In genomic region chr1:45535988-45536766, GRCh38 we compare ENCODE assay signal across 1 cellular context.
TF ChIP-seq lines count a peak whose summit lies in the region.

No MANE protein-coding gene starts in this region.

TF ChIP-seq in HepG2, 621 proteins besides CTCF, POLR2A, EP300 and RAD21:
- no peak for TF ChIP-seq HNRNPL (IDR thresholded peaks at IDR 0.05; ENCODE audit: low read depth, low read length)
- TF ChIP-seq NR2F6 (IDR thresholded peaks at IDR 0.05): peak; percentile 70
- TF ChIP-seq NR2F6 (CRISPR knock-in tag; IDR thresholded peaks at IDR 0.05): peak; percentile 35; the same call in 1 of the 2 replicates
- TF ChIP-seq ELF3 (CRISPR knock-in tag; IDR thresholded peaks at IDR 0.05): no peak
- no peak for TF ChIP-seq IRX3 (CRISPR knock-in tag; IDR thresholded peaks at IDR 0.05; ENCODE audit: borderline replicate concordance, low read depth)
- no peak for TF ChIP-seq ZNF431 (CRISPR knock-in tag; IDR thresholded peaks at IDR 0.05; ENCODE audit: borderline replicate concordance, low read depth)
- TF ChIP-seq ZNF326 (CRISPR knock-in tag; IDR thresholded peaks at IDR 0.05; ENCODE audit: borderline replicate concordance): no peak
- TF ChIP-seq ZNF546 (CRISPR knock-in tag; conservative IDR thresholded peaks at IDR 0.05): no peak
- no peak for TF ChIP-seq ISX (CRISPR knock-in tag; conservative IDR thresholded peaks at IDR 0.05)
- 0 out of 2 replicates have a peak, but pooled peaks have one; percentile 27 for TF ChIP-seq ESRRA (CRISPR knock-in tag; IDR thresholded peaks at IDR 0.05; ENCODE audit: low read depth)
- no peak for TF ChIP-seq LCORL (IDR thresholded peaks at IDR 0.05)
- TF ChIP-seq LCORL (CRISPR knock-in tag; IDR thresholded peaks at IDR 0.05): peak; percentile 29; the same call in 1 of the 2 replicates
- TF ChIP-seq NR2F2 (IDR thresholded peaks at IDR 0.05; ENCODE audit: borderline replicate concordance, low read depth): 0 out of 2 replicates have a peak, but pooled peaks have one; percentile 32
- TF ChIP-seq STAG1 (CRISPR knock-in tag; IDR thresholded peaks at IDR 0.05): no peak
- no peak for TF ChIP-seq TP53 (CRISPR knock-in tag; conservative IDR thresholded peaks at IDR 0.05)
- TF ChIP-seq NR2F1 (CRISPR knock-in tag; IDR thresholded peaks at IDR 0.05): peak in 1 of 2 experiments; percentile 51; a peak in 1 of 4 replicates
- TF ChIP-seq MAFK (conservative IDR thresholded peaks at IDR 0.05 in 1 of 2, IDR thresholded peaks at IDR 0.05 in 1 of 2; ENCODE audit: low read length in 2 of 2): no peak
TF ChIP-seq in HepG2: peak in this region for 5.
